ENCODE assay signal across 2 cellular contexts in the genomic region with DNA sequence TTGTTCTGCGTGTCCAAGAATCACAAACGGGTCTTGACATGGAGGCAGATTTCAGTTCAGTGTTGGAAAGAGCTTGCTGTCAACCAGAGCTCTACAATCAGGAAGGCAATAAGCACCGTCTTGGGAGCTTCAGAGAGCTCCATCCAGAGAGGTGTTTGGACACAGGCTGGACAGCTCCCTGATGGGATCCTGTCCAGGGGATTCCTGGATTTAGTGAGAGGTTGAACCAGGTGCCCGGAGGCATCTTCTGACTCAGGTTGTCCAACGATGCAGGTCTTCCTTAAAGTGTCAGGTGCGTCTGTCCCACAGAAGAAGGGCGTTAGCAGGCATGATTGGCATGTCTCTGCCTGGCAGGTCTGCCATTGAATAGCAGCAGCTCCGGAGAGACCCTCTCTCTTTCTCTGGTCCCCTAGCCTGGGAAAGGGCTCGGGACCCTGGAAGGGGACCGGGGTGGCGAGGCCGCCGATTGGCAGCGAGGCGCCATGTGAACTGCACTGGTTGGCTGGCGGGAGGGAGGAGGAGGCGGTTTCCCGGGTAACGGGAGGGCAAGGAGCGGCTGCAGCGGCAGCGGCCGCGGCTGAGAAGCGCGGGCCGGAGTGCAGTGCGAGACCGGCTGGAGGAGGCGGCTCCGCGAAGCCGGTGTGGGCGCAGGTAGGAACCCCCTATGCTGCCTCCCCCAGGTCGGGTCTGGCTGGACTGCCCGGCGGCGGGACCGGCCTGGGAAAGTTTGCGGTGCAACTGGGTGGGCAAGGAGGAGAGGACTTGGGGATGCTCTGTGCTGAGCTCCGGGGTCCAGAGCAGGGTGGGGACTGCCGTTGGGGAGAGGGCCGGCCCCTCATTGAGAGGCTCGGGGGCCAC.
TF ChIP-seq lines count a peak whose summit lies in the region.

No MANE protein-coding gene starts in this region.

TF ChIP-seq in liver, 16 proteins besides CTCF, POLR2A, EP300 and RAD21 (continued from another document):
- TF ChIP-seq, protein P1, sequence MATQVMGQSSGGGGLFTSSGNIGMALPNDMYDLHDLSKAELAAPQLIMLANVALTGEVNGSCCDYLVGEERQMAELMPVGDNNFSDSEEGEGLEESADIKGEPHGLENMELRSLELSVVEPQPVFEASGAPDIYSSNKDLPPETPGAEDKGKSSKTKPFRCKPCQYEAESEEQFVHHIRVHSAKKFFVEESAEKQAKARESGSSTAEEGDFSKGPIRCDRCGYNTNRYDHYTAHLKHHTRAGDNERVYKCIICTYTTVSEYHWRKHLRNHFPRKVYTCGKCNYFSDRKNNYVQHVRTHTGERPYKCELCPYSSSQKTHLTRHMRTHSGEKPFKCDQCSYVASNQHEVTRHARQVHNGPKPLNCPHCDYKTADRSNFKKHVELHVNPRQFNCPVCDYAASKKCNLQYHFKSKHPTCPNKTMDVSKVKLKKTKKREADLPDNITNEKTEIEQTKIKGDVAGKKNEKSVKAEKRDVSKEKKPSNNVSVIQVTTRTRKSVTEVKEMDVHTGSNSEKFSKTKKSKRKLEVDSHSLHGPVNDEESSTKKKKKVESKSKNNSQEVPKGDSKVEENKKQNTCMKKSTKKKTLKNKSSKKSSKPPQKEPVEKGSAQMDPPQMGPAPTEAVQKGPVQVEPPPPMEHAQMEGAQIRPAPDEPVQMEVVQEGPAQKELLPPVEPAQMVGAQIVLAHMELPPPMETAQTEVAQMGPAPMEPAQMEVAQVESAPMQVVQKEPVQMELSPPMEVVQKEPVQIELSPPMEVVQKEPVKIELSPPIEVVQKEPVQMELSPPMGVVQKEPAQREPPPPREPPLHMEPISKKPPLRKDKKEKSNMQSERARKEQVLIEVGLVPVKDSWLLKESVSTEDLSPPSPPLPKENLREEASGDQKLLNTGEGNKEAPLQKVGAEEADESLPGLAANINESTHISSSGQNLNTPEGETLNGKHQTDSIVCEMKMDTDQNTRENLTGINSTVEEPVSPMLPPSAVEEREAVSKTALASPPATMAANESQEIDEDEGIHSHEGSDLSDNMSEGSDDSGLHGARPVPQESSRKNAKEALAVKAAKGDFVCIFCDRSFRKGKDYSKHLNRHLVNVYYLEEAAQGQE (IDR thresholded peaks at IDR 0.05), result peak; percentile 99

TF ChIP-seq in HepG2, 621 proteins besides CTCF, POLR2A, EP300 and RAD21 (continued from another document):
- TF ChIP-seq, protein P2, sequence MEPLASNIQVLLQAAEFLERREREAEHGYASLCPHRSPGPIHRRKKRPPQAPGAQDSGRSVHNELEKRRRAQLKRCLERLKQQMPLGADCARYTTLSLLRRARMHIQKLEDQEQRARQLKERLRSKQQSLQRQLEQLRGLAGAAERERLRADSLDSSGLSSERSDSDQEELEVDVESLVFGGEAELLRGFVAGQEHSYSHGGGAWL (CRISPR knock-in tag; IDR thresholded peaks at IDR 0.05), result no peak
- TF ChIP-seq KLF12 (CRISPR knock-in tag; IDR thresholded peaks at IDR 0.05; ENCODE audit: borderline replicate concordance), result no peak
- TF ChIP-seq, protein P3, sequence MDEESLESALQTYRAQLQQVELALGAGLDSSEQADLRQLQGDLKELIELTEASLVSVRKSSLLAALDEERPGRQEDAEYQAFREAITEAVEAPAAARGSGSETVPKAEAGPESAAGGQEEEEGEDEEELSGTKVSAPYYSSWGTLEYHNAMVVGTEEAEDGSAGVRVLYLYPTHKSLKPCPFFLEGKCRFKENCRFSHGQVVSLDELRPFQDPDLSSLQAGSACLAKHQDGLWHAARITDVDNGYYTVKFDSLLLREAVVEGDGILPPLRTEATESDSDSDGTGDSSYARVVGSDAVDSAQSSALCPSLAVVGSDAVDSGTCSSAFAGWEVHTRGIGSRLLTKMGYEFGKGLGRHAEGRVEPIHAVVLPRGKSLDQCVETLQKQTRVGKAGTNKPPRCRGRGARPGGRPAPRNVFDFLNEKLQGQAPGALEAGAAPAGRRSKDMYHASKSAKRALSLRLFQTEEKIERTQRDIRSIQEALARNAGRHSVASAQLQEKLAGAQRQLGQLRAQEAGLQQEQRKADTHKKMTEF (CRISPR knock-in tag; IDR thresholded peaks at IDR 0.05), result no peak
- no peak for TF ChIP-seq PRDM15 (CRISPR knock-in tag; IDR thresholded peaks at IDR 0.05)
- TF ChIP-seq ZNF326 (CRISPR knock-in tag; IDR thresholded peaks at IDR 0.05; ENCODE audit: borderline replicate concordance), result no peak
- no peak for TF ChIP-seq HDAC1 (CRISPR knock-in tag; IDR thresholded peaks at IDR 0.05)
- TF ChIP-seq RFXANK (CRISPR knock-in tag; IDR thresholded peaks at IDR 0.05), result no peak
- TF ChIP-seq PAXIP1 (CRISPR knock-in tag; conservative IDR thresholded peaks at IDR 0.05), result no peak
- TF ChIP-seq, protein P4, sequence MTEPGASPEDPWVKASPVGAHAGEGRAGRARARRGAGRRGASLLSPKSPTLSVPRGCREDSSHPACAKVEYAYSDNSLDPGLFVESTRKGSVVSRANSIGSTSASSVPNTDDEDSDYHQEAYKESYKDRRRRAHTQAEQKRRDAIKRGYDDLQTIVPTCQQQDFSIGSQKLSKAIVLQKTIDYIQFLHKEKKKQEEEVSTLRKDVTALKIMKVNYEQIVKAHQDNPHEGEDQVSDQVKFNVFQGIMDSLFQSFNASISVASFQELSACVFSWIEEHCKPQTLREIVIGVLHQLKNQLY (CRISPR knock-in tag; IDR thresholded peaks at IDR 0.05), result no peak
- TF ChIP-seq ZNF720 (CRISPR knock-in tag; IDR thresholded peaks at IDR 0.05), result no peak
- TF ChIP-seq, protein P5, sequence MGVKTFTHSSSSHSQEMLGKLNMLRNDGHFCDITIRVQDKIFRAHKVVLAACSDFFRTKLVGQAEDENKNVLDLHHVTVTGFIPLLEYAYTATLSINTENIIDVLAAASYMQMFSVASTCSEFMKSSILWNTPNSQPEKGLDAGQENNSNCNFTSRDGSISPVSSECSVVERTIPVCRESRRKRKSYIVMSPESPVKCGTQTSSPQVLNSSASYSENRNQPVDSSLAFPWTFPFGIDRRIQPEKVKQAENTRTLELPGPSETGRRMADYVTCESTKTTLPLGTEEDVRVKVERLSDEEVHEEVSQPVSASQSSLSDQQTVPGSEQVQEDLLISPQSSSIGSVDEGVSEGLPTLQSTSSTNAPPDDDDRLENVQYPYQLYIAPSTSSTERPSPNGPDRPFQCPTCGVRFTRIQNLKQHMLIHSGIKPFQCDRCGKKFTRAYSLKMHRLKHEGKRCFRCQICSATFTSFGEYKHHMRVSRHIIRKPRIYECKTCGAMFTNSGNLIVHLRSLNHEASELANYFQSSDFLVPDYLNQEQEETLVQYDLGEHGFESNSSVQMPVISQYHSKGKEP (CRISPR knock-in tag; IDR thresholded peaks at IDR 0.05), result no peak
- no peak for TF ChIP-seq HOXD1 (CRISPR knock-in tag; IDR thresholded peaks at IDR 0.05)
